Comparison of ENCODE assay signal across 12 cellular contexts in the genomic region with DNA sequence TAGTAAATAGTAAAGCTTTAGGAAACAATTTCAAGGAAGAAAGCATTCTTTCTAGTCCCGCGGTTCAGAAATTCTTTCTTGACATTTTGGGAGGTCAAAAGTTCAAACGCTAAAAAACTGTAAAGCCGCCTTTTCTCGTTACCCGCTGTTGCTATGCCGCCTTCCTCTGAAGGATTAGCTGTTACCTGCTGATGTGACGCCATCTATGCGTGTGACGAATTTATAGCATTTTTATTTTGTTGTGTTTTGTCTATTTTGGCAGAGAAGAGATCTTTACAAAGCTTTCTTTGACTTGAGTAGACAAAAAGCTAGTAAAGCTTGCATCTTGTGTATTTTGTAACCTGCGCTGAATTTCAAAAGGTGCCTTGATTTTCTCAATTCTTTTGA.
A peak's percentile ranks its signal among the peaks of the same experiment; 100 is the strongest.
DNase-seq lines count a peak whose midpoint lies in the region; ATAC-seq and TF ChIP-seq lines count a peak whose summit lies in the region.
"Had no signal": no experiment of that assay in that cellular context is flagged by ENCODE, and none has a peak within 500 bp of the region (broad histone marks: within the 10 kb centered on the region; RNA-seq: fewer than 3 reads in every experiment).

No MANE protein-coding gene starts in this region.

- H3K4me3 ChIP-seq in neutrophil (ENCODE audit: low read depth in 1 of 2, low read length in 1 of 2) = peak overlapping the region; percentile 62 to 72

- H3K27ac ChIP-seq in neutrophil = peak overlapping the region; percentile 48

- DNase-seq in ELF-1 (ENCODE audit: low read depth, low spot score) (peak; percentile 34), MV-4-11 (lab: John Stamatoyannopoulos, UW) (peak; percentile 26), DMS114 treated with DMSO at 0.1 percent for 48 hours (lab: John Stamatoyannopoulos, UW; ENCODE audit: unreplicated experiment) (no peak), NCI-H69 (lab: John Stamatoyannopoulos, UW) (no peak)
- no peak for DNase-seq in effector memory CD8-positive, alpha-beta T cell
- DNase-seq: mesenchymal stem cell; NCI-H1105 treated with DMSO at 0.1 percent for 48 hours; SIG-M5; stimulated activated CD4-positive, alpha-beta T cell treated with anti-CD3 and anti-CD28 coated beads, Interleukin-4, amount 100 ng/mL, for 24 hours had no signal

- H3K27me3 ChIP-seq in neutrophil = peaks cover 7% of the 10 kb centered on the region

- peaks cover 33 to 70% of the 10 kb centered on the region in 2 donors for H3K27me3 Mint-ChIP-seq in effector memory CD8-positive, alpha-beta T cell

- H3K4me1 Mint-ChIP-seq in effector memory CD8-positive, alpha-beta T cell (ENCODE audit: low read depth in 2 of 2) = no peaks in the 10 kb centered on the region

- peaks cover 13 to 27% of the 10 kb centered on the region in 2 experiments for H3K4me1 ChIP-seq in neutrophil (ENCODE audit: control insufficient read depth in 1 of 2, insufficient read depth in 1 of 2, low read depth in 1 of 2, low read length in 1 of 2)

- no peaks in the 10 kb centered on the region for H3K36me3 ChIP-seq in neutrophil

- H3K27ac Mint-ChIP-seq in effector memory CD8-positive, alpha-beta T cell = no peak overlapping the region

- no peaks in the 10 kb centered on the region for H3K9me3 Mint-ChIP-seq in effector memory CD8-positive, alpha-beta T cell

- no peak for TF ChIP-seq CTCF in neutrophil (IDR thresholded peaks at IDR 0.05)

- H3K9me3 ChIP-seq in neutrophil = no peaks in the 10 kb centered on the region

- H3K36me3 Mint-ChIP-seq in effector memory CD8-positive, alpha-beta T cell (ENCODE audit: insufficient read depth) = no peaks in the 10 kb centered on the region

- H3K4me3 Mint-ChIP-seq in effector memory CD8-positive, alpha-beta T cell = peak overlapping the region; percentile 23 to 68

- no peak for ATAC-seq in effector memory CD8-positive, alpha-beta T cell (replicated peaks)
- no peak for ATAC-seq in GM18511 (IDR thresholded peaks at IDR 0.05; ENCODE audit: unreplicated experiment)
- ATAC-seq in HG03571 (IDR thresholded peaks at IDR 0.05; ENCODE audit: unreplicated experiment) = no peak

Comparison
In these comparisons a context has a peak if more than half of its experiments do, and no peak if none do; other contexts are left out.
1. DNase-seq: peak in ELF-1 (single experiment) and MV-4-11 (single experiment); none in effector memory CD8-positive, alpha-beta T cell (0 of 3), DMS114 treated with DMSO at 0.1 percent for 48 hours (single experiment) and NCI-H69 (single experiment).